Comparison of ENCODE assay signal across 1 cellular context in genomic region chr18:8499810-8500663, GRCh38.
TF ChIP-seq lines count a peak whose summit lies in the region.

No MANE protein-coding gene starts in this region.

TF ChIP-seq in HCT116, 20 proteins besides CTCF, POLR2A, EP300 and RAD21 (continued from another document):
- TF ChIP-seq FOSL1 (IDR thresholded peaks at IDR 0.05; ENCODE audit: low read depth): no peak
- no peak for TF ChIP-seq JUND (IDR thresholded peaks at IDR 0.05)
- no peak for TF ChIP-seq MAX (IDR thresholded peaks at IDR 0.05)
